32 cellular contexts compared by ENCODE assay signal in genomic region chr9:14210428-14210827, GRCh38.
"Had no signal": no experiment of that assay in that cellular context is flagged by ENCODE, and none has a peak within 500 bp of the region (broad histone marks: within the 10 kb centered on the region; RNA-seq: fewer than 3 reads in every experiment).

No MANE protein-coding gene starts in this region.

- H3K4me3 ChIP-seq: coronary artery, dorsolateral prefrontal cortex, pancreas, prostate gland, skin epidermis, upper lobe of left lung had no signal

- H3K9me3 ChIP-seq: pancreas, prostate gland, upper lobe of left lung had no signal

- FAIRE-seq: astrocyte, TTC549 had no signal

- ATAC-seq: activated CD8-positive, alpha-beta T cell treated with anti-CD3 and anti-CD28 coated beads for 36 hours; activated T-cell treated with anti-CD3 and anti-CD28 coated beads, Interleukin-2, amount 50 U/mL, for 4 hours; activated T-helper 17 cell treated with anti-CD3 and anti-CD28 coated beads, Interleukin-2, amount 50 U/mL, for 72 hours; effector memory CD8-positive, alpha-beta T cell; naive thymus-derived CD4-positive, alpha-beta T cell; pancreas; sciatic nerve had no signal

- H3K27me3 ChIP-seq: brain microvascular endothelial cell, dorsolateral prefrontal cortex, pancreas, upper lobe of left lung had no signal

- DNase-seq: activated CD4-positive, alpha-beta T cell treated with anti-CD3 and anti-CD28 coated beads, Interleukin-2, amount 10 ng/mL, durations not matched to agents 24 days and 14 days; activated CD4-positive, CD25-positive, alpha-beta regulatory T cell treated with anti-CD3 and anti-CD28 coated beads, Interleukin-2, amount 50 U/mL, for 72 hours; activated CD8-positive, alpha-beta T cell treated with anti-CD3 and anti-CD28 coated beads for 36 hours; activated gamma-delta T cell treated with Interleukin-2 at 50 U/mL for 16 hours; activated naive CD4-positive, alpha-beta T cell treated with anti-CD3 and anti-CD28 coated beads, Interleukin-2, amount 50 U/mL, for 16 hours; activated T-cell treated with anti-CD3 and anti-CD28 coated beads, Interleukin-2, amount 50 U/mL, for 4 hours; amniotic stem cell; brain microvascular endothelial cell; dorsolateral prefrontal cortex; effector memory CD8-positive, alpha-beta T cell; erythroblast; head of caudate nucleus; hypothalamus; immature natural killer cell; midbrain; naive thymus-derived CD4-positive, alpha-beta T cell; nucleus accumbens; pancreas; retina; stimulated activated CD4-positive, alpha-beta T cell treated with anti-CD3 and anti-CD28 coated beads, Interleukin-12 subunit alpha, Interleukin-12 subunit beta, amount 100 ng/mL, for 4 hours; stimulated activated CD4-positive, alpha-beta T cell treated with anti-CD3 and anti-CD28 coated beads, Interleukin-4, amount 100 ng/mL, for 1 hour; substantia nigra; T-helper 9 cell; upper lobe of left lung; WERI-Rb-1 had no signal

- H3K36me3 ChIP-seq: brain microvascular endothelial cell, pancreas, prostate gland, upper lobe of left lung, WERI-Rb-1 had no signal

- H3K27ac ChIP-seq: brain microvascular endothelial cell, coronary artery, dorsolateral prefrontal cortex, prostate gland, upper lobe of left lung, WERI-Rb-1 had no signal
